In the genomic region with DNA sequence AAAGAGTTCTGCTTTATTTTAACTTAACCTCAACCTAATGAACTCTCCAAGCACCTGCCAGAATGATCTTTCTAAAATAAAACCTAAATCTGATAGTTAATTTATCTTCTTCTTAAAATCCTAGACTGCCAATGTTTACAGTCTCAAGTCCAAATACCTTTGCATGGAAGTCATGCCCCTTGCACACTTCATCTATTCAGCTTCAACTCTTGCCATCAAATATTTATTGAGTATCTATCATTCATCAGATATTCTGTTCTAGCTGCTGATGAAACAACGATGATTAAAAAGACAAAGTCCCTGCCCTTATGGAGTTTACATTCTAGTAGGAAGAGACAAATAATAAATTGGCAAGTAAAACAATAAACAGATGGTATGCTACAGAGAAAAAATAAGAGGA, we compare ENCODE assay signal across 19 cellular contexts.
DNase-seq lines count a peak whose midpoint lies in the region; ATAC-seq, FAIRE-seq and TF ChIP-seq lines count a peak whose summit lies in the region.
"Had no signal": no experiment of that assay in that cellular context is flagged by ENCODE, and none has a peak within 500 bp of the region (broad histone marks: within the 10 kb centered on the region; RNA-seq: fewer than 3 reads in every experiment).

No MANE protein-coding gene starts in this region.

- DNase-seq in A549 (ENCODE audit: low read depth in 1 of 2, low spot score in 1 of 2), result no peak
- DNase-seq in right lobe of liver, result no peak
- DNase-seq in occipital lobe (lab: John Stamatoyannopoulos, UW), result no peak
- DNase-seq: AML-193; Caco-2; CD4-positive, alpha-beta T cell; HCEC 1CT had no signal

- ATAC-seq in A549 (no peak), right lobe of liver (peak; percentile 37 to 57 (median 48)), HG03045 (IDR thresholded peaks at IDR 0.05; ENCODE audit: unreplicated experiment) (no peak)
- ATAC-seq: GM23338 had no signal

- no peak for TF ChIP-seq EP300 in A549 (IDR thresholded peaks at IDR 0.05)

- intact Hi-C loops in right lobe of liver (cut with DNase I), result no loop called here

- peak overlapping the region; percentile 39; the same call in 2 of the 3 replicates for H3K4me2 ChIP-seq in A549
- H3K4me2 ChIP-seq: GM23338 had no signal

- TF ChIP-seq CTCF in A549 (IDR thresholded peaks at IDR 0.05) (no peak), right lobe of liver (IDR thresholded peaks at IDR 0.05) (no peak)

- H3K4me1 ChIP-seq in A549 (peaks cover 28% of the 10 kb centered on the region), right lobe of liver (peaks cover 0 to 57% (median 17%) of the 10 kb centered on the region in 4 donors), subcutaneous abdominal adipose tissue (ENCODE audit: control insufficient read depth in 5 of 5, insufficient read depth in 5 of 5, low read length in 5 of 5) (peaks cover 0 to 8% (median 3%) of the 10 kb centered on the region in 5 donors)

- TF ChIP-seq POLR2A in A549 (IDR thresholded peaks at IDR 0.05; ENCODE audit: low read length) (no peak), right lobe of liver (IDR thresholded peaks at IDR 0.05) (no peak)

- POLR2A ChIA-PET in A549 (lab: Yijun Ruan, JAX), result no interaction called here

- FAIRE-seq in A549 (lab: Jason Lieb, UNC) (no peak), islet of Langerhans (lab: Jason Lieb, UNC) (peak; percentile 27)
- FAIRE-seq: A204.1, D721Med, G401.6, GM12891, H54, HTR-8/SVneo had no signal

- H3K9ac ChIP-seq in subcutaneous abdominal adipose tissue (ENCODE audit: low read length in 5 of 5), result no peak overlapping the region

- CTCF ChIA-PET in A549 (lab: Yijun Ruan, JAX), result interaction anchor here (0.6 kb wide), 1 partner anchor 465 kb away, joined by 3 read pairs; no protein-coding TSS in a partner anchor

- WGBS in A549 (ENCODE audit: missing lambda C conversion rate), result 39% methylated on average over 1 of the region's 1 CpG
- WGBS in right lobe of liver (ENCODE audit: insufficient coverage, low coverage, low lambda C conversion rate, missing lambda C conversion rate), result 29% methylated on average over 1 of the region's 1 CpG

- no peak overlapping the region for H3K27ac ChIP-seq in A549
- peak overlapping the region in 1 of 3 donors; percentile 66 for H3K27ac ChIP-seq in right lobe of liver
- peak overlapping the region; percentile 10 for H3K27ac ChIP-seq in subcutaneous abdominal adipose tissue (ENCODE audit: low read depth, low read length)
- H3K27ac ChIP-seq: C4-2B, HL-60 had no signal

- H3K27me3 ChIP-seq in right lobe of liver (no peaks in the 10 kb centered on the region), subcutaneous abdominal adipose tissue (ENCODE audit: control insufficient read depth in 5 of 5, insufficient read depth in 4 of 5, low read length in 5 of 5) (no peaks in the 10 kb centered on the region)

- H3K4me3 ChIP-seq in A549, result no peak overlapping the region
- H3K4me3 ChIP-seq in right lobe of liver, result no peak overlapping the region
- no peak overlapping the region for H3K4me3 ChIP-seq in subcutaneous abdominal adipose tissue (ENCODE audit: low read depth in 1 of 5, low read length in 5 of 5)
- H3K4me3 ChIP-seq: GM23338 had no signal

- H3K9me3 ChIP-seq in A549, result no peaks in the 10 kb centered on the region
- H3K9me3 ChIP-seq in right lobe of liver, result no peaks in the 10 kb centered on the region
- no peaks in the 10 kb centered on the region for H3K9me3 ChIP-seq in subcutaneous abdominal adipose tissue (ENCODE audit: control insufficient read depth in 5 of 5, low read length in 5 of 5)
- H3K9me3 ChIP-seq: Caco-2 had no signal

- H3K36me3 ChIP-seq in right lobe of liver (no peaks in the 10 kb centered on the region), subcutaneous abdominal adipose tissue (ENCODE audit: control insufficient read depth in 5 of 5, insufficient read depth in 5 of 5, low read length in 5 of 5) (no peaks in the 10 kb centered on the region)

- TF ChIP-seq RAD21 in A549 (conservative IDR thresholded peaks at IDR 0.05 in 1 of 2, IDR thresholded peaks at IDR 0.05 in 1 of 2), result no peak

TF ChIP-seq in A549, 52 proteins besides CTCF, POLR2A, EP300 and RAD21:
- TF ChIP-seq ZSCAN20 (CRISPR knock-in tag; IDR thresholded peaks at IDR 0.05) (no peak), EHF (CRISPR knock-in tag; IDR thresholded peaks at IDR 0.05) (no peak), FOSB (CRISPR knock-in tag; IDR thresholded peaks at IDR 0.05) (no peak), PHF8 (IDR thresholded peaks at IDR 0.05; ENCODE audit: borderline replicate concordance, low read depth) (no peak), NFE2L2 (conservative IDR thresholded peaks at IDR 0.05; ENCODE audit: low read length) (no peak), ESRRA (IDR thresholded peaks at IDR 0.05; ENCODE audit: borderline replicate concordance, low read length) (no peak), SREBF2 (IDR thresholded peaks at IDR 0.05) (no peak), POLR2AphosphoS2 (conservative IDR thresholded peaks at IDR 0.05; ENCODE audit: low read length) (no peak), FOXS1 (CRISPR knock-in tag; IDR thresholded peaks at IDR 0.05) (no peak)
- TF ChIP-seq, protein P1, sequence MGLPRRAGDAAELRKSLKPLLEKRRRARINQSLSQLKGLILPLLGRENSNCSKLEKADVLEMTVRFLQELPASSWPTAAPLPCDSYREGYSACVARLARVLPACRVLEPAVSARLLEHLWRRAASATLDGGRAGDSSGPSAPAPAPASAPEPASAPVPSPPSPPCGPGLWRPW (IDR thresholded peaks at IDR 0.05), result no peak

Comparison
In these comparisons a context has a peak if more than half of its experiments do, and no peak if none do; other contexts are left out.
1. ATAC-seq: peak in right lobe of liver (4 of 4); none in A549 (0 of 2) and HG03045 (single experiment).